1 cellular context compared by ENCODE assay signal in the genomic region with DNA sequence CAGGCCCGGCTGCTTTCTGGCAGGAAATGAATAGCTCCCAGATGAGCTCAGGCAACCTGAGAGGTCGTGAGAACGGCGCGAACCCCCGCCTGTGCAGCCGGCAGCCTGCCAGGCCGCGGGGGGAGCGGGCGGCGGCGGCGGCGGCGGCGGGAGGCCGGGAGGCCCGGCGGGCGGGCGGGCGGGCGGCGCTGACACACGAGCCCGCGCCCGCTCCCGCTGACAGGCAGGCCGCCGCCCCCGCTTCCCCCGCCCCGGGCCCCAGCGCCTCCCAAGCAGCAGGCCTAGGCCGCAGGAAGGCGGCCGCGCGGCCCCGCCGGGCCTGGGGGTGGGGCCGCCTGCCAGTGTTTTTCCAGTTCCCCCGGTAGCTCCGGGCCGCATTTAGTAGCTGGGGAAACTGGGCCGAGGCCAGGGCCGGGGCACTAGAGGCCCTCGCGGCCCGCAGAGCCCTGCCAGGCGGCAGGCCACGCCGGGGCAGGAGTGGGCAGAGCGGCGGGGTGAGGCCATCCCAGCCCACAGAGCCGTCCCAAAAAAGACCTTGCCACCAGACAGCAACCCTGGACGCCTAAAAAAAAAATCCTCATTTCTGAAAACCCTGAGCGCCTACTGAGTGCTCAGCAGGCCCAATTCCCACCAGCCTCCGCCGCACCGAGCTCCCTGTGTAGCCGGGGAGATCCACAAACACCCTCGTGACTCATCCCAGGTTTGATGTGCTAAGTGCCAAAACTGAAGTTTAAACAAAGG.
TF ChIP-seq lines count a peak whose summit lies in the region.

No MANE protein-coding gene starts in this region.

TF ChIP-seq in HEK293, 187 proteins besides CTCF, POLR2A, EP300 and RAD21 (continued from another document and continues in another):
- TF ChIP-seq ZNF76 (tag by site-specific recombination; IDR thresholded peaks at IDR 0.05; ENCODE audit: borderline replicate concordance, low read depth) (peak; percentile 65; the same call in 1 of the 2 replicates), KLF7 (tag by site-specific recombination; IDR thresholded peaks at IDR 0.05; ENCODE audit: borderline replicate concordance) (peak; percentile 47; the same call in 1 of the 2 replicates), SALL2 (tag by site-specific recombination; IDR thresholded peaks at IDR 0.05; ENCODE audit: borderline replicate concordance) (no peak), ZNF202 (tag by site-specific recombination; IDR thresholded peaks at IDR 0.05; ENCODE audit: borderline replicate concordance) (no peak), SCRT2 (tag by site-specific recombination; IDR thresholded peaks at IDR 0.05) (no peak), ZFP69B (tag by site-specific recombination; IDR thresholded peaks at IDR 0.05) (peak; percentile 75; the same call in 1 of the 2 replicates), GLIS1 (tag by site-specific recombination; IDR thresholded peaks at IDR 0.05) (peak; percentile 40), ZIC2 (tag by site-specific recombination; IDR thresholded peaks at IDR 0.05) (peak; percentile 92), ZNF664 (tag by site-specific recombination; IDR thresholded peaks at IDR 0.05) (no peak), ZNF354C (tag by site-specific recombination; IDR thresholded peaks at IDR 0.05; ENCODE audit: borderline replicate concordance, low read depth) (no peak), ZNF621 (tag by site-specific recombination; IDR thresholded peaks at IDR 0.05) (no peak), ZNF366 (tag by site-specific recombination; conservative IDR thresholded peaks at IDR 0.05) (no peak), ZNF350 (tag by site-specific recombination; IDR thresholded peaks at IDR 0.05) (no peak), SETDB1 (IDR thresholded peaks at IDR 0.05; ENCODE audit: insufficient read length, low read length) (no peak), ZNF707 (tag by site-specific recombination; IDR thresholded peaks at IDR 0.05) (no peak), ZNF549 (tag by site-specific recombination; IDR thresholded peaks at IDR 0.05) (no peak), ZNF155 (tag by site-specific recombination; IDR thresholded peaks at IDR 0.05) (no peak), ZNF623 (tag by site-specific recombination; IDR thresholded peaks at IDR 0.05) (no peak), ZNF776 (tag by site-specific recombination; IDR thresholded peaks at IDR 0.05; ENCODE audit: borderline replicate concordance) (no peak), KLF1 (tag by site-specific recombination; IDR thresholded peaks at IDR 0.05) (no peak; the same call in 1 of the 2 replicates), GLIS2 (tag by site-specific recombination; IDR thresholded peaks at IDR 0.05) (peak; percentile 66), ZNF146 (tag by site-specific recombination; IDR thresholded peaks at IDR 0.05) (0 out of 2 replicates have a peak, but pooled peaks have one; percentile 3), EGR2 (tag by site-specific recombination; IDR thresholded peaks at IDR 0.05; ENCODE audit: low read depth) (peak; percentile 75), ZNF785 (tag by site-specific recombination; IDR thresholded peaks at IDR 0.05) (no peak), ZNF266 (tag by site-specific recombination; IDR thresholded peaks at IDR 0.05; ENCODE audit: low read depth) (no peak), ZNF211 (tag by site-specific recombination; IDR thresholded peaks at IDR 0.05; ENCODE audit: low read depth) (no peak), YY2 (tag by site-specific recombination; IDR thresholded peaks at IDR 0.05) (no peak), ZNF48 (tag by site-specific recombination; IDR thresholded peaks at IDR 0.05) (no peak), KLF10 (tag by site-specific recombination; IDR thresholded peaks at IDR 0.05) (peak; percentile 83), ZNF223 (tag by site-specific recombination; IDR thresholded peaks at IDR 0.05) (no peak), ZNF157 (tag by site-specific recombination; IDR thresholded peaks at IDR 0.05) (no peak), IKZF3 (tag by site-specific recombination; IDR thresholded peaks at IDR 0.05) (peak; percentile 84), ZNF404 (tag by site-specific recombination; IDR thresholded peaks at IDR 0.05) (no peak), ZNF423 (tag by site-specific recombination; IDR thresholded peaks at IDR 0.05) (no peak), PRDM1 (tag by site-specific recombination; IDR thresholded peaks at IDR 0.05) (no peak), ZNF114 (tag by site-specific recombination; IDR thresholded peaks at IDR 0.05) (no peak), ZNF140 (tag by site-specific recombination; IDR thresholded peaks at IDR 0.05) (no peak), RBAK (tag by site-specific recombination; IDR thresholded peaks at IDR 0.05) (no peak), ZNF658 (tag by site-specific recombination; IDR thresholded peaks at IDR 0.05) (no peak), WT1 (tag by site-specific recombination; IDR thresholded peaks at IDR 0.05) (peak; percentile 28; the same call in 1 of the 2 replicates), BCL11A (tag by site-specific recombination; IDR thresholded peaks at IDR 0.05; ENCODE audit: low read depth) (0 out of 2 replicates have a peak, but pooled peaks have one; percentile 17), ZNF174 (tag by site-specific recombination; IDR thresholded peaks at IDR 0.05) (no peak), ZNF112 (tag by site-specific recombination; IDR thresholded peaks at IDR 0.05) (no peak), HOXC10 (CRISPR knock-in tag; IDR thresholded peaks at IDR 0.05) (no peak), ZNF24 (tag by site-specific recombination; IDR thresholded peaks at IDR 0.05) (peak; percentile 82; the same call in 1 of the 2 replicates), ZNF548 (tag by site-specific recombination; IDR thresholded peaks at IDR 0.05) (no peak)
- TF ChIP-seq, protein P1, sequence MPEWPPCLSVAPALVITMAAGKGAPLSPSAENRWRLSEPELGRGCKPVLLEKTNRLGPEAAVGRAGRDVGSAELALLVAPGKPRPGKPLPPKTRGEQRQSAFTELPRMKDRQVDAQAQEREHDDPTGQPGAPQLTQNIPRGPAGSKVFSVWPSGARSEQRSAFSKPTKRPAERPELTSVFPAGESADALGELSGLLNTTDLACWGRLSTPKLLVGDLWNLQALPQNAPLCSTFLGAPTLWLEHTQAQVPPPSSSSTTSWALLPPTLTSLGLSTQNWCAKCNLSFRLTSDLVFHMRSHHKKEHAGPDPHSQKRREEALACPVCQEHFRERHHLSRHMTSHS (tag by site-specific recombination; IDR thresholded peaks at IDR 0.05), result 0 out of 2 replicates have a peak, but pooled peaks have one; percentile 43
- TF ChIP-seq, protein P2, sequence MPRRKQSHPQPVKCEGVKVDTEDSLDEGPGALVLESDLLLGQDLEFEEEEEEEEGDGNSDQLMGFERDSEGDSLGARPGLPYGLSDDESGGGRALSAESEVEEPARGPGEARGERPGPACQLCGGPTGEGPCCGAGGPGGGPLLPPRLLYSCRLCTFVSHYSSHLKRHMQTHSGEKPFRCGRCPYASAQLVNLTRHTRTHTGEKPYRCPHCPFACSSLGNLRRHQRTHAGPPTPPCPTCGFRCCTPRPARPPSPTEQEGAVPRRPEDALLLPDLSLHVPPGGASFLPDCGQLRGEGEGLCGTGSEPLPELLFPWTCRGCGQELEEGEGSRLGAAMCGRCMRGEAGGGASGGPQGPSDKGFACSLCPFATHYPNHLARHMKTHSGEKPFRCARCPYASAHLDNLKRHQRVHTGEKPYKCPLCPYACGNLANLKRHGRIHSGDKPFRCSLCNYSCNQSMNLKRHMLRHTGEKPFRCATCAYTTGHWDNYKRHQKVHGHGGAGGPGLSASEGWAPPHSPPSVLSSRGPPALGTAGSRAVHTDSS (tag by site-specific recombination; IDR thresholded peaks at IDR 0.05), result no peak
- TF ChIP-seq, protein P3, sequence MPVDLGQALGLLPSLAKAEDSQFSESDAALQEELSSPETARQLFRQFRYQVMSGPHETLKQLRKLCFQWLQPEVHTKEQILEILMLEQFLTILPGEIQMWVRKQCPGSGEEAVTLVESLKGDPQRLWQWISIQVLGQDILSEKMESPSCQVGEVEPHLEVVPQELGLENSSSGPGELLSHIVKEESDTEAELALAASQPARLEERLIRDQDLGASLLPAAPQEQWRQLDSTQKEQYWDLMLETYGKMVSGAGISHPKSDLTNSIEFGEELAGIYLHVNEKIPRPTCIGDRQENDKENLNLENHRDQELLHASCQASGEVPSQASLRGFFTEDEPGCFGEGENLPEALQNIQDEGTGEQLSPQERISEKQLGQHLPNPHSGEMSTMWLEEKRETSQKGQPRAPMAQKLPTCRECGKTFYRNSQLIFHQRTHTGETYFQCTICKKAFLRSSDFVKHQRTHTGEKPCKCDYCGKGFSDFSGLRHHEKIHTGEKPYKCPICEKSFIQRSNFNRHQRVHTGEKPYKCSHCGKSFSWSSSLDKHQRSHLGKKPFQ (tag by site-specific recombination; IDR thresholded peaks at IDR 0.05), result peak; percentile 96
- TF ChIP-seq, protein P4, sequence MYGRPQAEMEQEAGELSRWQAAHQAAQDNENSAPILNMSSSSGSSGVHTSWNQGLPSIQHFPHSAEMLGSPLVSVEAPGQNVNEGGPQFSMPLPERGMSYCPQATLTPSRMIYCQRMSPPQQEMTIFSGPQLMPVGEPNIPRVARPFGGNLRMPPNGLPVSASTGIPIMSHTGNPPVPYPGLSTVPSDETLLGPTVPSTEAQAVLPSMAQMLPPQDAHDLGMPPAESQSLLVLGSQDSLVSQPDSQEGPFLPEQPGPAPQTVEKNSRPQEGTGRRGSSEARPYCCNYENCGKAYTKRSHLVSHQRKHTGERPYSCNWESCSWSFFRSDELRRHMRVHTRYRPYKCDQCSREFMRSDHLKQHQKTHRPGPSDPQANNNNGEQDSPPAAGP (tag by site-specific recombination; IDR thresholded peaks at IDR 0.05), result peak; percentile 54; the same call in 1 of the 2 replicates
- TF ChIP-seq, protein P5, sequence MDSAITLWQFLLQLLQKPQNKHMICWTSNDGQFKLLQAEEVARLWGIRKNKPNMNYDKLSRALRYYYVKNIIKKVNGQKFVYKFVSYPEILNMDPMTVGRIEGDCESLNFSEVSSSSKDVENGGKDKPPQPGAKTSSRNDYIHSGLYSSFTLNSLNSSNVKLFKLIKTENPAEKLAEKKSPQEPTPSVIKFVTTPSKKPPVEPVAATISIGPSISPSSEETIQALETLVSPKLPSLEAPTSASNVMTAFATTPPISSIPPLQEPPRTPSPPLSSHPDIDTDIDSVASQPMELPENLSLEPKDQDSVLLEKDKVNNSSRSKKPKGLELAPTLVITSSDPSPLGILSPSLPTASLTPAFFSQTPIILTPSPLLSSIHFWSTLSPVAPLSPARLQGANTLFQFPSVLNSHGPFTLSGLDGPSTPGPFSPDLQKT (IDR thresholded peaks at IDR 0.05; ENCODE audit: borderline replicate concordance, low read depth, low read length), result no peak
- TF ChIP-seq, protein P6, sequence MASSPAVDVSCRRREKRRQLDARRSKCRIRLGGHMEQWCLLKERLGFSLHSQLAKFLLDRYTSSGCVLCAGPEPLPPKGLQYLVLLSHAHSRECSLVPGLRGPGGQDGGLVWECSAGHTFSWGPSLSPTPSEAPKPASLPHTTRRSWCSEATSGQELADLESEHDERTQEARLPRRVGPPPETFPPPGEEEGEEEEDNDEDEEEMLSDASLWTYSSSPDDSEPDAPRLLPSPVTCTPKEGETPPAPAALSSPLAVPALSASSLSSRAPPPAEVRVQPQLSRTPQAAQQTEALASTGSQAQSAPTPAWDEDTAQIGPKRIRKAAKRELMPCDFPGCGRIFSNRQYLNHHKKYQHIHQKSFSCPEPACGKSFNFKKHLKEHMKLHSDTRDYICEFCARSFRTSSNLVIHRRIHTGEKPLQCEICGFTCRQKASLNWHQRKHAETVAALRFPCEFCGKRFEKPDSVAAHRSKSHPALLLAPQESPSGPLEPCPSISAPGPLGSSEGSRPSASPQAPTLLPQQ (tag by site-specific recombination; IDR thresholded peaks at IDR 0.05), result peak; percentile 82
- TF ChIP-seq, protein P7, sequence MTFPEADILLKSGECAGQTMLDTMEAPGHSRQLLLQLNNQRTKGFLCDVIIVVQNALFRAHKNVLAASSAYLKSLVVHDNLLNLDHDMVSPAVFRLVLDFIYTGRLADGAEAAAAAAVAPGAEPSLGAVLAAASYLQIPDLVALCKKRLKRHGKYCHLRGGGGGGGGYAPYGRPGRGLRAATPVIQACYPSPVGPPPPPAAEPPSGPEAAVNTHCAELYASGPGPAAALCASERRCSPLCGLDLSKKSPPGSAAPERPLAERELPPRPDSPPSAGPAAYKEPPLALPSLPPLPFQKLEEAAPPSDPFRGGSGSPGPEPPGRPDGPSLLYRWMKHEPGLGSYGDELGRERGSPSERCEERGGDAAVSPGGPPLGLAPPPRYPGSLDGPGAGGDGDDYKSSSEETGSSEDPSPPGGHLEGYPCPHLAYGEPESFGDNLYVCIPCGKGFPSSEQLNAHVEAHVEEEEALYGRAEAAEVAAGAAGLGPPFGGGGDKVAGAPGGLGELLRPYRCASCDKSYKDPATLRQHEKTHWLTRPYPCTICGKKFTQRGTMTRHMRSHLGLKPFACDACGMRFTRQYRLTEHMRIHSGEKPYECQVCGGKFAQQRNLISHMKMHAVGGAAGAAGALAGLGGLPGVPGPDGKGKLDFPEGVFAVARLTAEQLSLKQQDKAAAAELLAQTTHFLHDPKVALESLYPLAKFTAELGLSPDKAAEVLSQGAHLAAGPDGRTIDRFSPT (tag by site-specific recombination; IDR thresholded peaks at IDR 0.05), result peak; percentile 78
- TF ChIP-seq, protein P8, sequence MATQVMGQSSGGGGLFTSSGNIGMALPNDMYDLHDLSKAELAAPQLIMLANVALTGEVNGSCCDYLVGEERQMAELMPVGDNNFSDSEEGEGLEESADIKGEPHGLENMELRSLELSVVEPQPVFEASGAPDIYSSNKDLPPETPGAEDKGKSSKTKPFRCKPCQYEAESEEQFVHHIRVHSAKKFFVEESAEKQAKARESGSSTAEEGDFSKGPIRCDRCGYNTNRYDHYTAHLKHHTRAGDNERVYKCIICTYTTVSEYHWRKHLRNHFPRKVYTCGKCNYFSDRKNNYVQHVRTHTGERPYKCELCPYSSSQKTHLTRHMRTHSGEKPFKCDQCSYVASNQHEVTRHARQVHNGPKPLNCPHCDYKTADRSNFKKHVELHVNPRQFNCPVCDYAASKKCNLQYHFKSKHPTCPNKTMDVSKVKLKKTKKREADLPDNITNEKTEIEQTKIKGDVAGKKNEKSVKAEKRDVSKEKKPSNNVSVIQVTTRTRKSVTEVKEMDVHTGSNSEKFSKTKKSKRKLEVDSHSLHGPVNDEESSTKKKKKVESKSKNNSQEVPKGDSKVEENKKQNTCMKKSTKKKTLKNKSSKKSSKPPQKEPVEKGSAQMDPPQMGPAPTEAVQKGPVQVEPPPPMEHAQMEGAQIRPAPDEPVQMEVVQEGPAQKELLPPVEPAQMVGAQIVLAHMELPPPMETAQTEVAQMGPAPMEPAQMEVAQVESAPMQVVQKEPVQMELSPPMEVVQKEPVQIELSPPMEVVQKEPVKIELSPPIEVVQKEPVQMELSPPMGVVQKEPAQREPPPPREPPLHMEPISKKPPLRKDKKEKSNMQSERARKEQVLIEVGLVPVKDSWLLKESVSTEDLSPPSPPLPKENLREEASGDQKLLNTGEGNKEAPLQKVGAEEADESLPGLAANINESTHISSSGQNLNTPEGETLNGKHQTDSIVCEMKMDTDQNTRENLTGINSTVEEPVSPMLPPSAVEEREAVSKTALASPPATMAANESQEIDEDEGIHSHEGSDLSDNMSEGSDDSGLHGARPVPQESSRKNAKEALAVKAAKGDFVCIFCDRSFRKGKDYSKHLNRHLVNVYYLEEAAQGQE (tag by site-specific recombination; IDR thresholded peaks at IDR 0.05), result no peak; the same call in 1 of the 2 replicates
